1 cellular context compared by ENCODE assay signal in the genomic region with DNA sequence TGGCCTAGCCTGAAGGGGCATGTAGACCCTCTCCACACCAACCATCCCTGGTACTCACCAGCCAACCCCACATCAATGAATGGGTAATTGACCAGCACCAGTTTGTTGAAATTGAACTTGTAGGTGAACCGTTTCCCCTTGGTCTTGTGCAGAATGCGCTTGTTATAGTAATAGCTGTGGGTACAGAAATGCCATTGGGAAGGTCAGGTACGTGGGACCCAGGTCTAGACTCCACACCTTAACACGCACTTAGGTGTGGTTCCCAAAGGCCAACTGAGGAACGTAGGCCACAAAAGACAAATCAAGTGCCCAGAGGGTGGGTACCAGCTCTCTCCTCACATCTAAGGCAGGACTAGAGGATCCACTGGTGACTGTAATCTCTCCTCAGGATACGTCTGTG.
TF ChIP-seq lines count a peak whose summit lies in the region.

No MANE protein-coding gene starts in this region.

TF ChIP-seq in endothelial cell of umbilical vein, 7 proteins besides CTCF, POLR2A, EP300 and RAD21:
- TF ChIP-seq, protein P1, sequence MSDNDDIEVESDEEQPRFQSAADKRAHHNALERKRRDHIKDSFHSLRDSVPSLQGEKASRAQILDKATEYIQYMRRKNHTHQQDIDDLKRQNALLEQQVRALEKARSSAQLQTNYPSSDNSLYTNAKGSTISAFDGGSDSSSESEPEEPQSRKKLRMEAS (IDR thresholded peaks at IDR 0.05; ENCODE audit: insufficient read depth, insufficient read length): no peak
- TF ChIP-seq POLR2AphosphoS5 (IDR thresholded peaks at IDR 0.05; ENCODE audit: insufficient read depth, low read depth, low read length) (no peak), FOS (IDR thresholded peaks at IDR 0.05; ENCODE audit: borderline replicate concordance, insufficient read depth, low read length) (no peak), JUN (IDR thresholded peaks at IDR 0.05; ENCODE audit: borderline replicate concordance, insufficient read depth, insufficient read length, low read depth) (no peak), EZH2 (IDR thresholded peaks at IDR 0.05; ENCODE audit: borderline replicate concordance, low read depth, low read length, severe bottlenecking) (no peak), GATA2 (IDR thresholded peaks at IDR 0.05; ENCODE audit: insufficient read depth, insufficient read length, low read depth, low read length) (no peak), MYC (IDR thresholded peaks at IDR 0.05; ENCODE audit: low read depth, low read length) (no peak)
